Comparison of ENCODE assay signal across 1 cellular context in the genomic region with DNA sequence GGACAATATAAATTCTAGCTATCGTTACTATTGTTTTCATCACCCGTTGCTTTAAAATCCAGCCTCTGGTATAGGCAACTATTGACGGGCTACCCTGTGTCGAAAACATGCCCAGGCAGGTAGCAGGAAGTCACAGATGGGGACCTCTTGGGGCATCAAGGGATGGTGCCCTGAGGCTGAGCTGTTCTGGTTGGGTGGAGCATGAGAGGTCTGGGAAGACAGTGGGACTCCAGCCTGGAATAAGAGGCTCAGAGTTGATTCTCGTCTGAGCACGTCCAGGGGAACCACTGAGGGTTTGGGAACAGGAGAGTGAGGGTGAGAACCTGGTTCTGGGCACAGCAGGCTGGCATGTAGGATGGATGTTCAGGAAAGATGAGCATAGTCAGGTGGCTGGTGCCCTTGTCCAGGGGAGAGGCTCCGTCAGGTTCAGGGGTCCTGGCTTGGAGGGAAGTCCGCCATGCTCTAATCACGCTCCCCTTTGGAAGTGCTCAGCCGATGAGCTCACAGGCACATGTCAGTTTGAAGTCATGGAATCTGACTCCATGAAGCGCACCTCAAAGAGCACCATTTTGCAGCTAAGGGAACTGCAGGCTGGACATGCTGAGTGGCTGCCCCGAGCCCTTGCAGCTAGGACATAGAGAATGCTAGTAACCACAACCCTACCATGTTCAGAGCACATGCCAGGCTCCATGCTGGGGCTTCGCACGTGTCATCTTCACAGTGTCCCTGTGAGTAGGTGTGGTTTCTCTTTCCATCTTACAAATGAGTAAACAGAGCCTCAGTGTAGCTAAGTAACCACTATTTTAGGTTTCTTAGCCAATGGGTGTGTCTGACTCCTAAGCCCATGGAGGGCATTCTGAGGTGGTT.
TF ChIP-seq lines count a peak whose summit lies in the region.

No MANE protein-coding gene starts in this region.

TF ChIP-seq in WTC11, 78 proteins besides CTCF, POLR2A, EP300 and RAD21 (continued from another document):
- TF ChIP-seq, protein P1, sequence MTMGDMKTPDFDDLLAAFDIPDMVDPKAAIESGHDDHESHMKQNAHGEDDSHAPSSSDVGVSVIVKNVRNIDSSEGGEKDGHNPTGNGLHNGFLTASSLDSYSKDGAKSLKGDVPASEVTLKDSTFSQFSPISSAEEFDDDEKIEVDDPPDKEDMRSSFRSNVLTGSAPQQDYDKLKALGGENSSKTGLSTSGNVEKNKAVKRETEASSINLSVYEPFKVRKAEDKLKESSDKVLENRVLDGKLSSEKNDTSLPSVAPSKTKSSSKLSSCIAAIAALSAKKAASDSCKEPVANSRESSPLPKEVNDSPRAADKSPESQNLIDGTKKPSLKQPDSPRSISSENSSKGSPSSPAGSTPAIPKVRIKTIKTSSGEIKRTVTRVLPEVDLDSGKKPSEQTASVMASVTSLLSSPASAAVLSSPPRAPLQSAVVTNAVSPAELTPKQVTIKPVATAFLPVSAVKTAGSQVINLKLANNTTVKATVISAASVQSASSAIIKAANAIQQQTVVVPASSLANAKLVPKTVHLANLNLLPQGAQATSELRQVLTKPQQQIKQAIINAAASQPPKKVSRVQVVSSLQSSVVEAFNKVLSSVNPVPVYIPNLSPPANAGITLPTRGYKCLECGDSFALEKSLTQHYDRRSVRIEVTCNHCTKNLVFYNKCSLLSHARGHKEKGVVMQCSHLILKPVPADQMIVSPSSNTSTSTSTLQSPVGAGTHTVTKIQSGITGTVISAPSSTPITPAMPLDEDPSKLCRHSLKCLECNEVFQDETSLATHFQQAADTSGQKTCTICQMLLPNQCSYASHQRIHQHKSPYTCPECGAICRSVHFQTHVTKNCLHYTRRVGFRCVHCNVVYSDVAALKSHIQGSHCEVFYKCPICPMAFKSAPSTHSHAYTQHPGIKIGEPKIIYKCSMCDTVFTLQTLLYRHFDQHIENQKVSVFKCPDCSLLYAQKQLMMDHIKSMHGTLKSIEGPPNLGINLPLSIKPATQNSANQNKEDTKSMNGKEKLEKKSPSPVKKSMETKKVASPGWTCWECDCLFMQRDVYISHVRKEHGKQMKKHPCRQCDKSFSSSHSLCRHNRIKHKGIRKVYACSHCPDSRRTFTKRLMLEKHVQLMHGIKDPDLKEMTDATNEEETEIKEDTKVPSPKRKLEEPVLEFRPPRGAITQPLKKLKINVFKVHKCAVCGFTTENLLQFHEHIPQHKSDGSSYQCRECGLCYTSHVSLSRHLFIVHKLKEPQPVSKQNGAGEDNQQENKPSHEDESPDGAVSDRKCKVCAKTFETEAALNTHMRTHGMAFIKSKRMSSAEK (CRISPR knock-in tag; IDR thresholded peaks at IDR 0.05; ENCODE audit: borderline replicate concordance): no peak
- TF ChIP-seq, protein P2, sequence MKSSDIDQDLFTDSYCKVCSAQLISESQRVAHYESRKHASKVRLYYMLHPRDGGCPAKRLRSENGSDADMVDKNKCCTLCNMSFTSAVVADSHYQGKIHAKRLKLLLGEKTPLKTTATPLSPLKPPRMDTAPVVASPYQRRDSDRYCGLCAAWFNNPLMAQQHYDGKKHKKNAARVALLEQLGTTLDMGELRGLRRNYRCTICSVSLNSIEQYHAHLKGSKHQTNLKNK (CRISPR knock-in tag; IDR thresholded peaks at IDR 0.05): no peak
- no peak for TF ChIP-seq ZNF121 (CRISPR knock-in tag; IDR thresholded peaks at IDR 0.05)
- no peak for TF ChIP-seq ZNF423 (CRISPR knock-in tag; IDR thresholded peaks at IDR 0.05)
- TF ChIP-seq HMGA2 (CRISPR knock-in tag; IDR thresholded peaks at IDR 0.05): no peak
- no peak for TF ChIP-seq PRRX2 (CRISPR knock-in tag; IDR thresholded peaks at IDR 0.05)
- TF ChIP-seq NFATC4 (CRISPR knock-in tag; IDR thresholded peaks at IDR 0.05): no peak
- TF ChIP-seq, protein P3, sequence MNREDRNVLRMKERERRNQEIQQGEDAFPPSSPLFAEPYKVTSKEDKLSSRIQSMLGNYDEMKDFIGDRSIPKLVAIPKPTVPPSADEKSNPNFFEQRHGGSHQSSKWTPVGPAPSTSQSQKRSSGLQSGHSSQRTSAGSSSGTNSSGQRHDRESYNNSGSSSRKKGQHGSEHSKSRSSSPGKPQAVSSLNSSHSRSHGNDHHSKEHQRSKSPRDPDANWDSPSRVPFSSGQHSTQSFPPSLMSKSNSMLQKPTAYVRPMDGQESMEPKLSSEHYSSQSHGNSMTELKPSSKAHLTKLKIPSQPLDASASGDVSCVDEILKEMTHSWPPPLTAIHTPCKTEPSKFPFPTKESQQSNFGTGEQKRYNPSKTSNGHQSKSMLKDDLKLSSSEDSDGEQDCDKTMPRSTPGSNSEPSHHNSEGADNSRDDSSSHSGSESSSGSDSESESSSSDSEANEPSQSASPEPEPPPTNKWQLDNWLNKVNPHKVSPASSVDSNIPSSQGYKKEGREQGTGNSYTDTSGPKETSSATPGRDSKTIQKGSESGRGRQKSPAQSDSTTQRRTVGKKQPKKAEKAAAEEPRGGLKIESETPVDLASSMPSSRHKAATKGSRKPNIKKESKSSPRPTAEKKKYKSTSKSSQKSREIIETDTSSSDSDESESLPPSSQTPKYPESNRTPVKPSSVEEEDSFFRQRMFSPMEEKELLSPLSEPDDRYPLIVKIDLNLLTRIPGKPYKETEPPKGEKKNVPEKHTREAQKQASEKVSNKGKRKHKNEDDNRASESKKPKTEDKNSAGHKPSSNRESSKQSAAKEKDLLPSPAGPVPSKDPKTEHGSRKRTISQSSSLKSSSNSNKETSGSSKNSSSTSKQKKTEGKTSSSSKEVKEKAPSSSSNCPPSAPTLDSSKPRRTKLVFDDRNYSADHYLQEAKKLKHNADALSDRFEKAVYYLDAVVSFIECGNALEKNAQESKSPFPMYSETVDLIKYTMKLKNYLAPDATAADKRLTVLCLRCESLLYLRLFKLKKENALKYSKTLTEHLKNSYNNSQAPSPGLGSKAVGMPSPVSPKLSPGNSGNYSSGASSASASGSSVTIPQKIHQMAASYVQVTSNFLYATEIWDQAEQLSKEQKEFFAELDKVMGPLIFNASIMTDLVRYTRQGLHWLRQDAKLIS (CRISPR knock-in tag; IDR thresholded peaks at IDR 0.05; ENCODE audit: borderline replicate concordance): no peak
- no peak for TF ChIP-seq NFE2L1 (CRISPR knock-in tag; IDR thresholded peaks at IDR 0.05)
- TF ChIP-seq, protein P4, sequence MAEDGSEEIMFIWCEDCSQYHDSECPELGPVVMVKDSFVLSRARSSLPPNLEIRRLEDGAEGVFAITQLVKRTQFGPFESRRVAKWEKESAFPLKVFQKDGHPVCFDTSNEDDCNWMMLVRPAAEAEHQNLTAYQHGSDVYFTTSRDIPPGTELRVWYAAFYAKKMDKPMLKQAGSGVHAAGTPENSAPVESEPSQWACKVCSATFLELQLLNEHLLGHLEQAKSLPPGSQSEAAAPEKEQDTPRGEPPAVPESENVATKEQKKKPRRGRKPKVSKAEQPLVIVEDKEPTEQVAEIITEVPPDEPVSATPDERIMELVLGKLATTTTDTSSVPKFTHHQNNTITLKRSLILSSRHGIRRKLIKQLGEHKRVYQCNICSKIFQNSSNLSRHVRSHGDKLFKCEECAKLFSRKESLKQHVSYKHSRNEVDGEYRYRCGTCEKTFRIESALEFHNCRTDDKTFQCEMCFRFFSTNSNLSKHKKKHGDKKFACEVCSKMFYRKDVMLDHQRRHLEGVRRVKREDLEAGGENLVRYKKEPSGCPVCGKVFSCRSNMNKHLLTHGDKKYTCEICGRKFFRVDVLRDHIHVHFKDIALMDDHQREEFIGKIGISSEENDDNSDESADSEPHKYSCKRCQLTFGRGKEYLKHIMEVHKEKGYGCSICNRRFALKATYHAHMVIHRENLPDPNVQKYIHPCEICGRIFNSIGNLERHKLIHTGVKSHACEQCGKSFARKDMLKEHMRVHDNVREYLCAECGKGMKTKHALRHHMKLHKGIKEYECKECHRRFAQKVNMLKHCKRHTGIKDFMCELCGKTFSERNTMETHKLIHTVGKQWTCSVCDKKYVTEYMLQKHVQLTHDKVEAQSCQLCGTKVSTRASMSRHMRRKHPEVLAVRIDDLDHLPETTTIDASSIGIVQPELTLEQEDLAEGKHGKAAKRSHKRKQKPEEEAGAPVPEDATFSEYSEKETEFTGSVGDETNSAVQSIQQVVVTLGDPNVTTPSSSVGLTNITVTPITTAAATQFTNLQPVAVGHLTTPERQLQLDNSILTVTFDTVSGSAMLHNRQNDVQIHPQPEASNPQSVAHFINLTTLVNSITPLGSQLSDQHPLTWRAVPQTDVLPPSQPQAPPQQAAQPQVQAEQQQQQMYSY (CRISPR knock-in tag; IDR thresholded peaks at IDR 0.05): no peak
- TF ChIP-seq ZNF232 (CRISPR knock-in tag; IDR thresholded peaks at IDR 0.05): no peak
